17 cellular contexts compared by ENCODE assay signal in the genomic region with DNA sequence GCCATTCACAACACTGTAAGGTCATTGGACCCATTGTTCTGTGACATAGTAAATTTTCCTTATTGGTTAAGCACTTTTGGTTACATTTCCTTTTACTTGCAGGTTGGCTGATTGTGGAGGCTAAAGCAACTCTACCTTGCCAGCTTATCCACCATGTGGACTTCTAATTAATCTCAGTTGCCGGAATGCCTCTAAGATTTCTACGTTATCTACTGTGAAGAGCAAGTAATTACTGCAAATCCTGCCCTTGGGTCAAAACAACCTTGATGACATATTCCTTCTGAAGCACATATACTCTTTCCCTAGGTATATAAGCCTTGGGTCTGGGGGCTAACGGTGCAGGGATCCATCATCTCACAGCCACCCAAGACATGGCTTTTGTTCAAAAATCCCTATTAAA. TPM values are rescaled to one million over a fixed set of nuclear protein-coding genes. Genes with fewer than 3 reads are reported as not detected.
A peak's percentile ranks its signal among the peaks of the same experiment; 100 is the strongest.
DNase-seq lines count a peak whose midpoint lies in the region; ATAC-seq and TF ChIP-seq lines count a peak whose summit lies in the region.
"Had no signal": no experiment of that assay in that cellular context is flagged by ENCODE, and none has a peak within 500 bp of the region (broad histone marks: within the 10 kb centered on the region; RNA-seq: fewer than 3 reads in every experiment).

No MANE protein-coding gene starts in this region.

- no peak for TF ChIP-seq CTCF in activated CD8-positive, alpha-beta T cell treated with anti-CD3 and anti-CD28 coated beads for 36 hours (IDR thresholded peaks at IDR 0.05)
- TF ChIP-seq CTCF in type B pancreatic cell (conservative IDR thresholded peaks at IDR 0.05) = no peak

- intact Hi-C loops in activated CD8-positive, alpha-beta T cell treated with anti-CD3 and anti-CD28 coated beads for 36 hours (cut with micrococcal nuclease) = loop anchor here (5.0 to 10.0 kb wide), 3 partner anchors 103 to 194 kb away; partner anchors contain the start of gene RHOF

- CTCF ChIA-PET in activated CD8-positive, alpha-beta T cell treated with anti-CD3 and anti-CD28 coated beads, Interleukin-2, amount 10 ng/mL, durations not matched to agents 7 days and 5 days (lab: Charles Lee) = interaction anchor here (0.9 to 3.8 kb wide), 5 partner anchors 17 to 123 kb away, joined by 3 to 19 read pairs (median 3); partner anchors contain the start of gene RHOF
- CTCF ChIA-PET in activated CD8-positive, alpha-beta T cell treated with anti-CD3 and anti-CD28 coated beads for 36 hours (lab: Charles Lee) = interaction anchor here (0.8 to 10.6 kb wide), 7 partner anchors 53 to 247 kb away, joined by 3 to 102 read pairs (median 3); partner anchors contain the start of genes PSMD9 and RHOF

- ATAC-seq in activated CD8-positive, alpha-beta T cell treated with anti-CD3 and anti-CD28 coated beads, Interleukin-2, amount 10 ng/mL, durations not matched to agents 7 days and 5 days = no peak
- no peak for ATAC-seq in activated CD8-positive, alpha-beta T cell treated with anti-CD3 and anti-CD28 coated beads for 36 hours
- no peak for ATAC-seq in naive thymus-derived CD8-positive, alpha-beta T cell
- ATAC-seq: CD8-positive, alpha-beta T cell had no signal

- peaks cover 14% of the 10 kb centered on the region for H3K4me1 Mint-ChIP-seq in activated CD8-positive, alpha-beta T cell treated with anti-CD3 and anti-CD28 coated beads, Interleukin-2, amount 10 ng/mL, durations not matched to agents 7 days and 5 days (ENCODE audit: low read depth)
- H3K4me1 Mint-ChIP-seq in activated CD8-positive, alpha-beta T cell treated with anti-CD3 and anti-CD28 coated beads for 36 hours (ENCODE audit: low read depth) = peaks cover 5% of the 10 kb centered on the region
- peaks cover 4 to 13% (median 11%) of the 10 kb centered on the region in 4 donors for H3K4me1 Mint-ChIP-seq in naive thymus-derived CD8-positive, alpha-beta T cell
- H3K4me1 Mint-ChIP-seq in type B pancreatic cell (ENCODE audit: unreplicated experiment) = peaks cover 9% of the 10 kb centered on the region

- H3K27me3 Mint-ChIP-seq in activated CD8-positive, alpha-beta T cell treated with anti-CD3 and anti-CD28 coated beads, Interleukin-2, amount 10 ng/mL, durations not matched to agents 7 days and 5 days (ENCODE audit: low read depth) = no peaks in the 10 kb centered on the region
- H3K27me3 Mint-ChIP-seq in activated CD8-positive, alpha-beta T cell treated with anti-CD3 and anti-CD28 coated beads for 36 hours = no peaks in the 10 kb centered on the region
- no peaks in the 10 kb centered on the region for H3K27me3 Mint-ChIP-seq in naive thymus-derived CD8-positive, alpha-beta T cell
- peaks cover 3% of the 10 kb centered on the region for H3K27me3 Mint-ChIP-seq in type B pancreatic cell

- peak overlapping the region; percentile 34 for H3K27ac Mint-ChIP-seq in activated CD8-positive, alpha-beta T cell treated with anti-CD3 and anti-CD28 coated beads, Interleukin-2, amount 10 ng/mL, durations not matched to agents 7 days and 5 days
- no peak overlapping the region for H3K27ac Mint-ChIP-seq in activated CD8-positive, alpha-beta T cell treated with anti-CD3 and anti-CD28 coated beads for 36 hours
- H3K27ac Mint-ChIP-seq in naive thymus-derived CD8-positive, alpha-beta T cell = peak overlapping the region in 6 of 10 donors; percentile 27 to 68 (median 48)
- H3K27ac Mint-ChIP-seq in type B pancreatic cell = no peak overlapping the region
- H3K27ac Mint-ChIP-seq: CD8-positive, alpha-beta T cell; HFFc6 had no signal

- no peak for TF ChIP-seq RAD21 in Ishikawa (IDR thresholded peaks at IDR 0.05; ENCODE audit: low read depth)

- H3K4me3 Mint-ChIP-seq in activated CD8-positive, alpha-beta T cell treated with anti-CD3 and anti-CD28 coated beads, Interleukin-2, amount 10 ng/mL, durations not matched to agents 7 days and 5 days = no peak overlapping the region
- no peak overlapping the region for H3K4me3 Mint-ChIP-seq in activated CD8-positive, alpha-beta T cell treated with anti-CD3 and anti-CD28 coated beads for 36 hours
- H3K4me3 Mint-ChIP-seq in naive thymus-derived CD8-positive, alpha-beta T cell = peak overlapping the region in 1 of 10 donors; percentile 7
- H3K4me3 Mint-ChIP-seq in type B pancreatic cell = peak overlapping the region; percentile 22
- H3K4me3 Mint-ChIP-seq: CD8-positive, alpha-beta T cell; HFFc6 had no signal

- peaks cover 3% of the 10 kb centered on the region for H3K36me3 Mint-ChIP-seq in activated CD8-positive, alpha-beta T cell treated with anti-CD3 and anti-CD28 coated beads, Interleukin-2, amount 10 ng/mL, durations not matched to agents 7 days and 5 days (ENCODE audit: low read depth)
- no peaks in the 10 kb centered on the region for H3K36me3 Mint-ChIP-seq in activated CD8-positive, alpha-beta T cell treated with anti-CD3 and anti-CD28 coated beads for 36 hours (ENCODE audit: low read depth)
- no peaks in the 10 kb centered on the region for H3K36me3 Mint-ChIP-seq in naive thymus-derived CD8-positive, alpha-beta T cell
- H3K36me3 Mint-ChIP-seq in type B pancreatic cell = no peaks in the 10 kb centered on the region
- H3K36me3 Mint-ChIP-seq: CD8-positive, alpha-beta T cell had no signal

- no peak for DNase-seq in activated CD8-positive, alpha-beta T cell treated with anti-CD3 and anti-CD28 coated beads, Interleukin-2, amount 10 ng/mL, durations not matched to agents 7 days and 5 days
- DNase-seq in activated CD8-positive, alpha-beta T cell treated with anti-CD3 and anti-CD28 coated beads for 36 hours = no peak
- DNase-seq in naive thymus-derived CD8-positive, alpha-beta T cell = no peak
- DNase-seq in type B pancreatic cell (ENCODE audit: extremely low spot score, unreplicated experiment) (no peak), GM19238 (ENCODE audit: insufficient read length, low spot score) (no peak), NCI-H748 (lab: John Stamatoyannopoulos, UW; ENCODE audit: unreplicated experiment) (no peak)
- DNase-seq: ACHN; C1 segment of cervical spinal cord; CD8-positive, alpha-beta T cell; COR-L47; DMS153; DMS79 treated with DMSO at 0.1 percent for 48 hours; EL; HCEC 1CT; HFFc6; IMR-90 had no signal

- no peak for TF ChIP-seq EP300 in Ishikawa (IDR thresholded peaks at IDR 0.05; ENCODE audit: borderline replicate concordance)

- POLR2A ChIA-PET in activated CD8-positive, alpha-beta T cell treated with anti-CD3 and anti-CD28 coated beads, Interleukin-2, amount 10 ng/mL, durations not matched to agents 7 days and 5 days (lab: Charles Lee) = no interaction called here
- POLR2A ChIA-PET in activated CD8-positive, alpha-beta T cell treated with anti-CD3 and anti-CD28 coated beads for 36 hours (lab: Charles Lee) = interaction anchor here (0.7 to 0.8 kb wide), 2 partner anchors 58 to 114 kb away, joined by 3 to 4 read pairs; no protein-coding TSS in a partner anchor
- POLR2A ChIA-PET in naive thymus-derived CD8-positive, alpha-beta T cell (lab: Charles Lee) = interaction anchor here (0.5 to 0.7 kb wide), 3 partner anchors 12 to 77 kb away, joined by 3 read pairs; no protein-coding TSS in a partner anchor

- no peaks in the 10 kb centered on the region for H3K9me3 Mint-ChIP-seq in activated CD8-positive, alpha-beta T cell treated with anti-CD3 and anti-CD28 coated beads, Interleukin-2, amount 10 ng/mL, durations not matched to agents 7 days and 5 days (ENCODE audit: insufficient read depth)
- H3K9me3 Mint-ChIP-seq in activated CD8-positive, alpha-beta T cell treated with anti-CD3 and anti-CD28 coated beads for 36 hours = no peaks in the 10 kb centered on the region
- no peaks in the 10 kb centered on the region for H3K9me3 Mint-ChIP-seq in naive thymus-derived CD8-positive, alpha-beta T cell
- H3K9me3 Mint-ChIP-seq in type B pancreatic cell = no peaks in the 10 kb centered on the region
- H3K9me3 Mint-ChIP-seq: CD8-positive, alpha-beta T cell; HFFc6 had no signal

TF ChIP-seq in Ishikawa, 13 proteins besides CTCF, POLR2A, EP300 and RAD21:
- TF ChIP-seq CREB1 (IDR thresholded peaks at IDR 0.05; ENCODE audit: low read depth) (no peak), MAX (IDR thresholded peaks at IDR 0.05) (no peak), TEAD4 (IDR thresholded peaks at IDR 0.05) (peak; percentile 48)

RNA-seq across cellular contexts. Expression of gene MORN3, which starts 19.5 kb away (rescaled TPM):
- under 1 TPM; 0.26 to 0.37 TPM for total RNA-seq in activated CD8-positive, alpha-beta T cell treated with anti-CD3 and anti-CD28 coated beads, Interleukin-2, amount 10 ng/mL, durations not matched to agents 7 days and 5 days
- total RNA-seq in activated CD8-positive, alpha-beta T cell treated with anti-CD3 and anti-CD28 coated beads for 36 hours = 1 to 10 TPM in 1 of 2 experiments, under 1 TPM in 1; 0.51 to 1.1 TPM
- total RNA-seq in naive thymus-derived CD8-positive, alpha-beta T cell = 10 to 100 TPM; 13.3 to 14.0 TPM
- polyA plus RNA-seq in naive thymus-derived CD8-positive, alpha-beta T cell = 1 to 10 TPM; 1.1 to 4.8 (median 1.8) TPM
- 0.80 and 0.83 TPM in 2 replicates for total RNA-seq in type B pancreatic cell (ENCODE audit: low replicate concordance)

RNA-seq across cellular contexts. Expression of gene TMEM120B, which starts 23.6 kb away (rescaled TPM):
- 1 to 10 TPM; 7.6 to 8.2 TPM for total RNA-seq in activated CD8-positive, alpha-beta T cell treated with anti-CD3 and anti-CD28 coated beads, Interleukin-2, amount 10 ng/mL, durations not matched to agents 7 days and 5 days
- 10 to 100 TPM; 11.7 to 12.7 TPM for total RNA-seq in activated CD8-positive, alpha-beta T cell treated with anti-CD3 and anti-CD28 coated beads for 36 hours
- total RNA-seq in naive thymus-derived CD8-positive, alpha-beta T cell = 10 to 100 TPM; 13.3 to 14.4 TPM
- 1 to 10 TPM; 2.1 to 2.5 (median 2.4) TPM for polyA plus RNA-seq in naive thymus-derived CD8-positive, alpha-beta T cell
- total RNA-seq in type B pancreatic cell (ENCODE audit: low replicate concordance) = 11.3 and 14.0 TPM in 2 replicates

Comparison
In these comparisons a context has a peak if more than half of its experiments do, and no peak if none do; other contexts are left out.
1. H3K27ac Mint-ChIP-seq: peak in activated CD8-positive, alpha-beta T cell treated with anti-CD3 and anti-CD28 coated beads, Interleukin-2, amount 10 ng/mL, durations not matched to agents 7 days and 5 days (single experiment) and naive thymus-derived CD8-positive, alpha-beta T cell (6 of 10); none in activated CD8-positive, alpha-beta T cell treated with anti-CD3 and anti-CD28 coated beads for 36 hours (single experiment) and type B pancreatic cell (single experiment).